In genomic region chr10:130109796-130110235, GRCh38 we compare ENCODE assay signal across 8 cellular contexts. TPM values are rescaled to one million over a fixed set of nuclear protein-coding genes. Genes with fewer than 3 reads are reported as not detected.
DNase-seq lines count a peak whose midpoint lies in the region; ATAC-seq and TF ChIP-seq lines count a peak whose summit lies in the region.

No MANE protein-coding gene starts in this region.

- H2AFZ ChIP-seq in Karpas-422 (ENCODE audit: low read length) (peak overlapping the region; percentile 66; the same call in 1 of the 2 replicates), neural progenitor cell (replicated peaks) (peak overlapping the region; percentile 87)

- no peaks in the 10 kb centered on the region for H3K9me3 ChIP-seq in Karpas-422 (ENCODE audit: low read length)
- H3K9me3 ChIP-seq in neural progenitor cell (ENCODE audit: low read depth) = no peaks in the 10 kb centered on the region
- no peaks in the 10 kb centered on the region for H3K9me3 ChIP-seq in suprapubic skin

- H3K27me3 Mint-ChIP-seq in neural progenitor cell (ENCODE audit: insufficient read depth, low read depth) = peaks cover 6% of the 10 kb centered on the region

- H3K9ac ChIP-seq in Karpas-422 (ENCODE audit: low read length) = peak overlapping the region; percentile 98
- peak overlapping the region; percentile 16 for H3K9ac ChIP-seq in neural progenitor cell

- peaks cover 2% of the 10 kb centered on the region for H3K36me3 Mint-ChIP-seq in neural progenitor cell

- H3K4me3 Mint-ChIP-seq in neural progenitor cell = peak overlapping the region; percentile 98

- H3K4me2 ChIP-seq in Karpas-422 (ENCODE audit: low read depth, low read length, poor library complexity, severe bottlenecking) = peak overlapping the region; percentile 84
- H3K4me2 ChIP-seq in neural progenitor cell = peak overlapping the region; percentile 91

- no peaks in the 10 kb centered on the region for H3K9me2 ChIP-seq in Karpas-422 (replicated peaks; ENCODE audit: insufficient read depth, low read length)

- peaks cover 31% of the 10 kb centered on the region for H3K79me2 ChIP-seq in Karpas-422 (ENCODE audit: low read length)
- peaks cover 18% of the 10 kb centered on the region for H3K79me2 ChIP-seq in neural progenitor cell (ENCODE audit: low read depth)

- H3K36me3 ChIP-seq in Karpas-422 (ENCODE audit: insufficient read depth, low read length) = no peaks in the 10 kb centered on the region
- H3K36me3 ChIP-seq in neural progenitor cell = peaks cover 3% of the 10 kb centered on the region
- peaks cover 8% of the 10 kb centered on the region for H3K36me3 ChIP-seq in suprapubic skin

- H3F3A ChIP-seq in neural progenitor cell (ENCODE audit: low read depth) = peaks cover 9% of the 10 kb centered on the region

- H3K4me1 ChIP-seq in Karpas-422 (ENCODE audit: low read length) (peaks cover 21% of the 10 kb centered on the region), foreskin keratinocyte (no peaks in the 10 kb centered on the region), neural progenitor cell (no peaks in the 10 kb centered on the region), suprapubic skin (peaks cover 28% of the 10 kb centered on the region)

- no peak for TF ChIP-seq EP300 in suprapubic skin (IDR thresholded peaks at IDR 0.05)

- TF ChIP-seq CTCF in foreskin keratinocyte (conservative IDR thresholded peaks at IDR 0.05) (peak; percentile 75), neural progenitor cell (IDR thresholded peaks at IDR 0.05) (peak; percentile 78), suprapubic skin (IDR thresholded peaks at IDR 0.05) (peak; percentile 74 to 84)

- peaks cover 2% of the 10 kb centered on the region for H3K9me3 Mint-ChIP-seq in neural progenitor cell

- TF ChIP-seq POLR2A in suprapubic skin (IDR thresholded peaks at IDR 0.05) = no peak

- H3K27me3 ChIP-seq in Karpas-422 (ENCODE audit: low read length) (no peaks in the 10 kb centered on the region), foreskin keratinocyte (no peaks in the 10 kb centered on the region), neural progenitor cell (peaks cover 8% of the 10 kb centered on the region), suprapubic skin (no peaks in the 10 kb centered on the region)

- H3K4me3 ChIP-seq in Karpas-422 (ENCODE audit: low read length) (peak overlapping the region; percentile 99), neural progenitor cell (peak overlapping the region; percentile 59), suprapubic skin (peak overlapping the region; percentile 89)

- WGBS in suprapubic skin = under 1% methylated on average over 8 of the region's 8 CpGs

- H3K4me1 Mint-ChIP-seq in neural progenitor cell = peaks cover 17% of the 10 kb centered on the region

- peak overlapping the region; percentile 82 for H3K27ac Mint-ChIP-seq in neural progenitor cell

- DNase-seq in Daoy (ENCODE audit: low read depth) (peak; percentile 78), Karpas-422 (peak; percentile 93), RPMI8226 (peak; percentile 44), foreskin keratinocyte (peak; percentile 36 to 67), neural progenitor cell (ENCODE audit: low spot score) (peak; percentile 85), suprapubic skin (ENCODE audit: low spot score in 2 of 2) (peak; percentile 78 to 83)
- peak; percentile 65 for DNase-seq in activated naive CD4-positive, alpha-beta T cell treated with Interleukin-2 at 50 U/mL for 16 hours

- ATAC-seq in foreskin keratinocyte (no peak), GM18498 (IDR thresholded peaks at IDR 0.05; ENCODE audit: unreplicated experiment) (no peak)

- H3K27ac ChIP-seq in Karpas-422 (ENCODE audit: low read length) (peak overlapping the region; percentile 72), foreskin keratinocyte (peak overlapping the region; percentile 86), neural progenitor cell (no peak overlapping the region), suprapubic skin (peak overlapping the region; percentile 95)

- H4K20me1 ChIP-seq in Karpas-422 (ENCODE audit: insufficient read depth, low read depth, low read length) = no peaks in the 10 kb centered on the region
- no peaks in the 10 kb centered on the region for H4K20me1 ChIP-seq in neural progenitor cell (ENCODE audit: low read depth)

RNA-seq across cellular contexts. Expression of gene C10orf143, which starts 0.8 kb away (rescaled TPM):
- total RNA-seq in Daoy (2014; rRNA removed; shearing (Covaris generic)) = 0.03 and 0.46 TPM in 2 replicates
- 0.75 and 3.9 TPM in 2 replicates for total RNA-seq in Karpas-422 (2014; rRNA removed; shearing (Covaris generic); ENCODE audit: low replicate concordance)
- total RNA-seq in foreskin keratinocyte (0.65 and 1.1 TPM in 2 replicates), neural progenitor cell (ENCODE audit: low replicate concordance) (1.1 and 1.6 TPM in 2 replicates), suprapubic skin (1 to 10 TPM; 1.1 to 8.5 (median 4.5) TPM)
- polyA plus RNA-seq in foreskin keratinocyte = 1.5 and 2.4 TPM in 2 replicates

RNA-seq across cellular contexts. Expression of gene GLRX3, which starts 26.4 kb away (rescaled TPM):
- 193 and 282 TPM in 2 replicates for total RNA-seq in Daoy (2014; rRNA removed; shearing (Covaris generic))
- total RNA-seq in Karpas-422 (2014; rRNA removed; shearing (Covaris generic); ENCODE audit: low replicate concordance) = 86.8 and 90.2 TPM in 2 replicates
- total RNA-seq in foreskin keratinocyte (172 and 175 TPM in 2 replicates), neural progenitor cell (ENCODE audit: low replicate concordance) (142 and 182 TPM in 2 replicates), suprapubic skin (100 to 1,000 TPM in 1 of 4 donors, 10 to 100 TPM in 3; 35.7 to 115 (median 44.7) TPM)
- 190 and 200 TPM in 2 replicates for polyA plus RNA-seq in foreskin keratinocyte
